Comparison of ENCODE assay signal across 34 cellular contexts in the genomic region with DNA sequence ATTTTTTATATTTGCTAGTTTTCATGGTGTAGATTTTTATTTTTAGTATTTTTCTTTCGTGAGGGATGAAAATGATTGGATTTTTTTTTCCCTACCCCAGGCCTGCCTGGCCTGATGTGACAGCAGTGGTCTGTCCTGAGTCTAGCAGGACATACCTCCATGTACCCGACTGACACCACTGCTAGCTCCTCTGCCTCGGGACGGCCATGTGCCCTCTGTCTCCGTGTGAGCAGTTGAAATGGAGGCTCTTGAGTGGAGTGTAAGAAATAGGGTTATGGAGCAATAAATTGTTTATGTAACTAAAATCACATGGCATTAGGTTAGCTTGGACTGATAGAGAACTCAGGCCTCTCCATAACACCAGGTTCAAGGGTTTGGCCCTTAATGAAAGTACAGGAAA.
"Had no signal": no experiment of that assay in that cellular context is flagged by ENCODE, and none has a peak within 500 bp of the region (broad histone marks: within the 10 kb centered on the region; RNA-seq: fewer than 3 reads in every experiment).

No MANE protein-coding gene starts in this region.

- H3K4me1 ChIP-seq: adrenal gland, body of pancreas, breast epithelium had no signal

- H3K4me3 ChIP-seq: adrenal gland, ascending aorta, body of pancreas, breast epithelium, cardiac muscle cell had no signal

- H3K9me3 Mint-ChIP-seq: activated naive CD4-positive, alpha-beta T cell treated with anti-CD3 and anti-CD28 coated beads for 36 hours; activated naive CD4-positive, alpha-beta T cell treated with anti-CD3 and anti-CD28 coated beads, Interleukin-2, amount 10 ng/mL, durations not matched to agents 7 days and 5 days; activated naive CD4-positive, alpha-beta T cell treated with anti-CD3 and anti-CD28 coated beads, Interleukin-2, amount 50 U/mL, for 24 hours; activated naive CD4-positive, alpha-beta T cell treated with anti-CD3 and anti-CD28 coated beads, Interleukin-2, amount 50 U/mL, for 72 hours; activated naive CD8-positive, alpha-beta T cell treated with anti-CD3 and anti-CD28 coated beads for 36 hours; activated naive CD8-positive, alpha-beta T cell treated with anti-CD3 and anti-CD28 coated beads, Interleukin-2, amount 10 ng/mL, durations not matched to agents 7 days and 5 days; activated naive CD8-positive, alpha-beta T cell treated with anti-CD3 and anti-CD28 coated beads, Interleukin-2, amount 50 U/mL, for 24 hours; activated T-cell treated with anti-CD3 and anti-CD28 coated beads, Interleukin-2, amount 50 U/mL, for 24 hours; activated T-cell treated with anti-CD3 and anti-CD28 coated beads, Interleukin-2, amount 50 U/mL, for 4 hours; activated T-cell treated with anti-CD3 and anti-CD28 coated beads, Interleukin-2, amount 50 U/mL, for 72 hours; activated T-helper 1 cell treated with anti-CD3 and anti-CD28 coated beads, Interleukin-12 subunit alpha, Interleukin-12 subunit beta, Interleukin-2, Interleukin-4 antibody, amounts not matched to agents 30 ng/mL and 10 ng/mL and 1 ng/mL, durations not matched to agents 14 hours and 24 hours and 36 hours; activated T-helper 17 cell treated with anti-CD3 and anti-CD28 coated beads, Interleukin-2, amount 50 U/mL, for 72 hours; activated T-helper 2 cell treated with anti-CD3 and anti-CD28 coated beads, Interferon-gamma antibody, Interleukin-2, Interleukin-4, amounts not matched to agents 10 μg/mL and 5 μg/mL and 100 μg/mL, durations not matched to agents 14 hours and 24 hours and 36 hours had no signal

- H3K27ac ChIP-seq: adrenal gland, ascending aorta, body of pancreas, brain microvascular endothelial cell, breast epithelium, cardiac muscle cell had no signal

- H3K4me1 Mint-ChIP-seq: activated naive CD4-positive, alpha-beta T cell treated with anti-CD3 and anti-CD28 coated beads, Interleukin-2, amount 10 ng/mL, durations not matched to agents 7 days and 5 days; activated naive CD4-positive, alpha-beta T cell treated with anti-CD3 and anti-CD28 coated beads, Interleukin-2, amount 50 U/mL, for 24 hours; activated naive CD8-positive, alpha-beta T cell treated with anti-CD3 and anti-CD28 coated beads for 36 hours; activated naive CD8-positive, alpha-beta T cell treated with anti-CD3 and anti-CD28 coated beads, Interleukin-2, amount 10 ng/mL, durations not matched to agents 7 days and 5 days; activated naive CD8-positive, alpha-beta T cell treated with anti-CD3 and anti-CD28 coated beads, Interleukin-2, amount 50 U/mL, for 24 hours; activated T-helper 17 cell treated with anti-CD3 and anti-CD28 coated beads, Interleukin-2, amount 50 U/mL, for 72 hours; brain; central memory CD8-positive, alpha-beta T cell had no signal

- H3K9me3 ChIP-seq: adrenal gland, ascending aorta, body of pancreas, breast epithelium had no signal

- H3K27me3 ChIP-seq: adrenal gland, ascending aorta, body of pancreas, brain microvascular endothelial cell, breast epithelium, cardiac muscle cell had no signal

- H3K27ac Mint-ChIP-seq: activated naive CD4-positive, alpha-beta T cell treated with anti-CD3 and anti-CD28 coated beads for 36 hours; activated naive CD4-positive, alpha-beta T cell treated with anti-CD3 and anti-CD28 coated beads, Interleukin-2, amount 10 ng/mL, durations not matched to agents 7 days and 5 days; activated naive CD4-positive, alpha-beta T cell treated with anti-CD3 and anti-CD28 coated beads, Interleukin-2, amount 50 U/mL, for 24 hours; activated naive CD4-positive, alpha-beta T cell treated with anti-CD3 and anti-CD28 coated beads, Interleukin-2, amount 50 U/mL, for 72 hours; activated naive CD8-positive, alpha-beta T cell; activated naive CD8-positive, alpha-beta T cell treated with anti-CD3 and anti-CD28 coated beads for 36 hours; activated naive CD8-positive, alpha-beta T cell treated with anti-CD3 and anti-CD28 coated beads, Interleukin-2, amount 10 ng/mL, durations not matched to agents 7 days and 5 days; activated naive CD8-positive, alpha-beta T cell treated with anti-CD3 and anti-CD28 coated beads, Interleukin-2, amount 50 U/mL, for 24 hours; activated T-cell treated with anti-CD3 and anti-CD28 coated beads, Interleukin-2, amount 50 U/mL, for 24 hours; activated T-cell treated with anti-CD3 and anti-CD28 coated beads, Interleukin-2, amount 50 U/mL, for 72 hours; activated T-helper 1 cell treated with anti-CD3 and anti-CD28 coated beads, Interleukin-12 subunit alpha, Interleukin-12 subunit beta, Interleukin-2, Interleukin-4 antibody, amounts not matched to agents 30 ng/mL and 10 ng/mL and 1 ng/mL, durations not matched to agents 14 hours and 24 hours and 36 hours; activated T-helper 17 cell treated with anti-CD3 and anti-CD28 coated beads, Interleukin-2, amount 50 U/mL, for 72 hours; activated T-helper 2 cell treated with anti-CD3 and anti-CD28 coated beads, Interferon-gamma antibody, Interleukin-2, Interleukin-4, amounts not matched to agents 10 μg/mL and 5 μg/mL and 100 μg/mL, durations not matched to agents 14 hours and 24 hours and 36 hours; brain had no signal

- H3K27me3 Mint-ChIP-seq: activated naive CD4-positive, alpha-beta T cell treated with anti-CD3 and anti-CD28 coated beads, Interleukin-2, amount 10 ng/mL, durations not matched to agents 7 days and 5 days; activated naive CD4-positive, alpha-beta T cell treated with anti-CD3 and anti-CD28 coated beads, Interleukin-2, amount 50 U/mL, for 24 hours; activated naive CD8-positive, alpha-beta T cell; activated naive CD8-positive, alpha-beta T cell treated with anti-CD3 and anti-CD28 coated beads for 36 hours; activated naive CD8-positive, alpha-beta T cell treated with anti-CD3 and anti-CD28 coated beads, Interleukin-2, amount 10 ng/mL, durations not matched to agents 7 days and 5 days; activated naive CD8-positive, alpha-beta T cell treated with anti-CD3 and anti-CD28 coated beads, Interleukin-2, amount 50 U/mL, for 24 hours; activated T-cell treated with anti-CD3 and anti-CD28 coated beads, Interleukin-2, amount 50 U/mL, for 24 hours; activated T-helper 17 cell treated with anti-CD3 and anti-CD28 coated beads, Interleukin-2, amount 50 U/mL, for 72 hours; central memory CD8-positive, alpha-beta T cell had no signal

- DNase-seq: activated effector memory CD4-positive, alpha-beta T cell treated with anti-CD3 and anti-CD28 coated beads, Interleukin-2, amount 50 U/mL, for 16 hours; activated effector memory CD4-positive, alpha-beta T cell treated with Interleukin-2 at 50 U/mL for 16 hours; activated gamma-delta T cell; activated gamma-delta T cell treated with Interleukin-2 at 50 U/mL for 16 hours; activated naive CD4-positive, alpha-beta T cell; activated naive CD4-positive, alpha-beta T cell treated with anti-CD3 and anti-CD28 coated beads, Interleukin-2, amount 10 ng/mL, durations not matched to agents 7 days and 5 days; activated naive CD4-positive, alpha-beta T cell treated with anti-CD3 and anti-CD28 coated beads, Interleukin-2, amount 50 U/mL, for 16 hours; activated naive CD4-positive, alpha-beta T cell treated with Interleukin-2 at 50 U/mL for 16 hours; activated naive CD8-positive, alpha-beta T cell treated with anti-CD3 and anti-CD28 coated beads for 36 hours; activated naive CD8-positive, alpha-beta T cell treated with anti-CD3 and anti-CD28 coated beads, Interleukin-2, amount 10 ng/mL, durations not matched to agents 7 days and 5 days; activated T-cell treated with anti-CD3 and anti-CD28 coated beads, Interleukin-2, amount 50 U/mL, for 1 hour; activated T-cell treated with anti-CD3 and anti-CD28 coated beads, Interleukin-2, amount 50 U/mL, for 24 hours; activated T-cell treated with anti-CD3 and anti-CD28 coated beads, Interleukin-2, amount 50 U/mL, for 4 hours; adrenal gland; amniotic stem cell; anterior cingulate cortex; brain microvascular endothelial cell; central memory CD4-positive, alpha-beta T cell; cerebellar nuclear complex had no signal

- H3K36me3 Mint-ChIP-seq: activated naive CD4-positive, alpha-beta T cell treated with anti-CD3 and anti-CD28 coated beads, Interleukin-2, amount 10 ng/mL, durations not matched to agents 7 days and 5 days; activated naive CD4-positive, alpha-beta T cell treated with anti-CD3 and anti-CD28 coated beads, Interleukin-2, amount 50 U/mL, for 24 hours; activated naive CD4-positive, alpha-beta T cell treated with anti-CD3 and anti-CD28 coated beads, Interleukin-2, amount 50 U/mL, for 72 hours; activated naive CD8-positive, alpha-beta T cell; activated naive CD8-positive, alpha-beta T cell treated with anti-CD3 and anti-CD28 coated beads for 36 hours; activated naive CD8-positive, alpha-beta T cell treated with anti-CD3 and anti-CD28 coated beads, Interleukin-2, amount 10 ng/mL, durations not matched to agents 7 days and 5 days had no signal

- ATAC-seq: activated naive CD4-positive, alpha-beta T cell treated with anti-CD3 and anti-CD28 coated beads, Interleukin-2, amount 50 U/mL, for 72 hours; activated naive CD8-positive, alpha-beta T cell treated with anti-CD3 and anti-CD28 coated beads, Interleukin-2, amount 50 U/mL, for 24 hours; activated T-cell treated with anti-CD3 and anti-CD28 coated beads, Interleukin-2, amount 50 U/mL, for 4 hours; activated T-cell treated with anti-CD3 and anti-CD28 coated beads, Interleukin-2, amount 50 U/mL, for 72 hours; activated T-helper 17 cell treated with anti-CD3 and anti-CD28 coated beads, Interleukin-2, amount 50 U/mL, for 72 hours; body of pancreas had no signal

- H3K4me3 Mint-ChIP-seq: activated naive CD4-positive, alpha-beta T cell treated with anti-CD3 and anti-CD28 coated beads for 36 hours; activated naive CD4-positive, alpha-beta T cell treated with anti-CD3 and anti-CD28 coated beads, Interleukin-2, amount 10 ng/mL, durations not matched to agents 7 days and 5 days; activated naive CD4-positive, alpha-beta T cell treated with anti-CD3 and anti-CD28 coated beads, Interleukin-2, amount 50 U/mL, for 24 hours; activated naive CD8-positive, alpha-beta T cell; activated naive CD8-positive, alpha-beta T cell treated with anti-CD3 and anti-CD28 coated beads for 36 hours; activated naive CD8-positive, alpha-beta T cell treated with anti-CD3 and anti-CD28 coated beads, Interleukin-2, amount 10 ng/mL, durations not matched to agents 7 days and 5 days; activated naive CD8-positive, alpha-beta T cell treated with anti-CD3 and anti-CD28 coated beads, Interleukin-2, amount 50 U/mL, for 24 hours; activated T-cell treated with anti-CD3 and anti-CD28 coated beads, Interleukin-2, amount 50 U/mL, for 24 hours; activated T-cell treated with anti-CD3 and anti-CD28 coated beads, Interleukin-2, amount 50 U/mL, for 4 hours; activated T-cell treated with anti-CD3 and anti-CD28 coated beads, Interleukin-2, amount 50 U/mL, for 72 hours; activated T-helper 1 cell treated with anti-CD3 and anti-CD28 coated beads, Interleukin-12 subunit alpha, Interleukin-12 subunit beta, Interleukin-2, Interleukin-4 antibody, amounts not matched to agents 30 ng/mL and 10 ng/mL and 1 ng/mL, durations not matched to agents 14 hours and 24 hours and 36 hours; activated T-helper 17 cell treated with anti-CD3 and anti-CD28 coated beads, Interleukin-2, amount 50 U/mL, for 72 hours; brain; central memory CD8-positive, alpha-beta T cell had no signal

- H3K36me3 ChIP-seq: adrenal gland, brain microvascular endothelial cell, breast epithelium, cardiac muscle cell had no signal
